ENCODE assay signal across 9 cellular contexts in the genomic region with DNA sequence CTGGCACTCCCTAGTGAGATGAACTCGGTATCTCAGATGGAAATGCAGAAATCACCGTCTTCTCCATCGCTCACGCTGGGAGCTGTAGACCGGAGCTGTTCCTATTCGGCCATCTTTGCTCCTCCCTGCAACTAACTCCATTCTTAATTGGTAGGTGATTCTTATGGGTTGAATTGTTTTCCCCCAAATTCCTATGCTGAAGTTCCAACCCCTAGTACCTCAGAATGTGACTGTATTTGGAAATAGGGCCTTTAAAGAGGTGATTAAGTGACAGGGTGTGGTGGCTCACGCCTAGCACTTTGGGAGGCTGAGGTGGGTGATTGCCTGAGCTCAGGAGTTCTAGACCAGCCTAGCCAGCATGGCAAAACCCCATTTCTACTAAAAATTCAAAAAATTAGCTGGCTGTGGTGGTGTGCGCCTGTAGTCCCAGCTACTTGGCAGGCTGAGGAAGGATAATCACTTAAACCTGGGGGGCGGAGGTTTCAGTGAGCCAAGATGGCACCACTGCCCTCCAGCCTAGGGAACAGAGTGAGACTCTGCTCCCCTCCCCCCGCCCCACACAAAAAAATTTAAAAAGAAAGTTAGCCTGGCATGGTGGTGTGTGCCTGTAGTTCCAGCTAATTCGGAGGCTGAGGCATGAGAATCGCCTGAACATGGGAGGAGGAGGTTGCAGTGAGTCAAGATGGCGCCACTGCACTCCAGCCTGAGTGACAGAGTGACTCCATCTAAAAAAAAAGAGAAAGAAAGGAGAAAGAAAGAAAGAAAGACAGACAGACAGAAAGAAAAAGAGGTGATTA. TPM values are rescaled to one million over a fixed set of nuclear protein-coding genes. Genes with fewer than 3 reads are reported as not detected.
A peak's percentile ranks its signal among the peaks of the same experiment; 100 is the strongest.
DNase-seq lines count a peak whose midpoint lies in the region; ATAC-seq and TF ChIP-seq lines count a peak whose summit lies in the region.
"Had no signal": no experiment of that assay in that cellular context is flagged by ENCODE, and none has a peak within 500 bp of the region (broad histone marks: within the 10 kb centered on the region; RNA-seq: fewer than 3 reads in every experiment).

No MANE protein-coding gene starts in this region.

- H3K27me3 ChIP-seq in CD8-positive, alpha-beta T cell (ENCODE audit: insufficient read depth, low read length): no peaks in the 10 kb centered on the region

- H3K4me1 ChIP-seq in CD8-positive, alpha-beta T cell (ENCODE audit: insufficient read depth, low read length): peaks cover 22% of the 10 kb centered on the region

- H3K4me3 ChIP-seq in CD8-positive, alpha-beta T cell (ENCODE audit: low read depth, low read length): peak overlapping the region; percentile 39

- no peaks in the 10 kb centered on the region for H3K27me3 Mint-ChIP-seq in CD8-positive, alpha-beta T cell (ENCODE audit: low read depth)
- no peaks in the 10 kb centered on the region for H3K27me3 Mint-ChIP-seq in dendritic cell treated with granulocyte-macrophage colony-stimulating factor and Interleukin-4, amounts not matched to agents 40 ng/mL and 50 ng/mL, for 4 days
- H3K27me3 Mint-ChIP-seq in naive B cell: peaks cover 6 to 18% (median 12%) of the 10 kb centered on the region in 3 donors

- ATAC-seq in CD8-positive, alpha-beta T cell: peak; percentile 48
- ATAC-seq in naive B cell (ENCODE audit: low read depth in 2 of 2) (no peak), GM21717 (IDR thresholded peaks at IDR 0.05; ENCODE audit: unreplicated experiment) (no peak), HG03196 (IDR thresholded peaks at IDR 0.05; ENCODE audit: unreplicated experiment) (no peak)

- H3K4me3 Mint-ChIP-seq in CD8-positive, alpha-beta T cell: no peak overlapping the region
- peak overlapping the region; percentile 69 for H3K4me3 Mint-ChIP-seq in dendritic cell treated with granulocyte-macrophage colony-stimulating factor and Interleukin-4, amounts not matched to agents 40 ng/mL and 50 ng/mL, for 4 days
- peak overlapping the region in 6 of 8 donors; percentile 71 to 92 (median 86) for H3K4me3 Mint-ChIP-seq in naive B cell
- H3K4me3 Mint-ChIP-seq: nephron had no signal

- peaks cover 11% of the 10 kb centered on the region for H3K4me1 Mint-ChIP-seq in CD8-positive, alpha-beta T cell (ENCODE audit: low read depth)
- H3K4me1 Mint-ChIP-seq in dendritic cell treated with granulocyte-macrophage colony-stimulating factor and Interleukin-4, amounts not matched to agents 40 ng/mL and 50 ng/mL, for 4 days (ENCODE audit: low read depth): no peaks in the 10 kb centered on the region
- no peaks in the 10 kb centered on the region for H3K4me1 Mint-ChIP-seq in naive B cell

- DNase-seq in CD8-positive, alpha-beta T cell: no peak
- peak; percentile 21 for DNase-seq in M059J (ENCODE audit: low read depth)
- no peak for DNase-seq in naive B cell
- DNase-seq in NK-92 (lab: John Stamatoyannopoulos, UW; ENCODE audit: unreplicated experiment): no peak
- DNase-seq in NCI-H446 treated with DMSO at 0.1 percent for 48 hours (lab: John Stamatoyannopoulos, UW): no peak

- peak overlapping the region; percentile 20 for H3K27ac ChIP-seq in CD8-positive, alpha-beta T cell (ENCODE audit: low read depth, low read length)

- peaks cover 2% of the 10 kb centered on the region for H3K36me3 Mint-ChIP-seq in CD8-positive, alpha-beta T cell
- no peaks in the 10 kb centered on the region for H3K36me3 Mint-ChIP-seq in dendritic cell treated with granulocyte-macrophage colony-stimulating factor and Interleukin-4, amounts not matched to agents 40 ng/mL and 50 ng/mL, for 4 days (ENCODE audit: low read depth)
- peaks cover 0 to 5% of the 10 kb centered on the region in 2 donors for H3K36me3 Mint-ChIP-seq in naive B cell

- CTCF ChIA-PET in CD8-positive, alpha-beta T cell (lab: Charles Lee): interaction anchor here (1.3 kb wide), 1 partner anchor 36 kb away, joined by 3 read pairs; a partner anchor contains a TSS

- TF ChIP-seq CTCF in CD8-positive, alpha-beta T cell (IDR thresholded peaks at IDR 0.05): no peak

- H3K9me3 ChIP-seq in CD8-positive, alpha-beta T cell (ENCODE audit: low read length): no peaks in the 10 kb centered on the region

- intact Hi-C loops in CD8-positive, alpha-beta T cell (cut with DNase I, micrococcal nuclease): no loop called here
- intact Hi-C loops in dendritic cell treated with granulocyte-macrophage colony-stimulating factor and Interleukin-4, amounts not matched to agents 40 ng/mL and 50 ng/mL, for 4 days (cut with micrococcal nuclease): no loop called here

- H3K36me3 ChIP-seq in CD8-positive, alpha-beta T cell (ENCODE audit: insufficient read depth, low read length): no peaks in the 10 kb centered on the region

- POLR2A ChIA-PET in CD8-positive, alpha-beta T cell (lab: Charles Lee): interaction anchor here (1.4 to 2.0 kb wide), 2 partner anchors 25 to 36 kb away, joined by 5 to 8 read pairs; a partner anchor contains a TSS

- no peaks in the 10 kb centered on the region for H3K9me3 Mint-ChIP-seq in CD8-positive, alpha-beta T cell
- no peaks in the 10 kb centered on the region for H3K9me3 Mint-ChIP-seq in dendritic cell treated with granulocyte-macrophage colony-stimulating factor and Interleukin-4, amounts not matched to agents 40 ng/mL and 50 ng/mL, for 4 days
- H3K9me3 Mint-ChIP-seq in naive B cell: no peaks in the 10 kb centered on the region

- peak overlapping the region; percentile 85 for H3K27ac Mint-ChIP-seq in CD8-positive, alpha-beta T cell
- no peak overlapping the region for H3K27ac Mint-ChIP-seq in dendritic cell treated with granulocyte-macrophage colony-stimulating factor and Interleukin-4, amounts not matched to agents 40 ng/mL and 50 ng/mL, for 4 days
- H3K27ac Mint-ChIP-seq in naive B cell: no peak overlapping the region

RNA-seq across cellular contexts. Expression of a gene that starts 25.2 kb away (rescaled TPM):
- 1 to 10 TPM; 7.1 to 9.8 TPM for total RNA-seq in CD8-positive, alpha-beta T cell
- 36.2 and 39.6 TPM in 2 replicates for total RNA-seq in M059J (2014; rRNA removed; shearing (Covaris generic))
- 1 to 10 TPM; 3.0 to 9.2 (median 5.5) TPM for polyA plus RNA-seq in naive B cell (ENCODE audit: low read depth in 6 of 6)

RNA-seq across cellular contexts. Expression of a gene that starts 36.6 kb away (rescaled TPM):
- 10 to 100 TPM; 40.3 to 44.5 TPM for total RNA-seq in CD8-positive, alpha-beta T cell
- total RNA-seq in M059J (2014; rRNA removed; shearing (Covaris generic)): 13.8 and 18.1 TPM in 2 replicates
- polyA plus RNA-seq in naive B cell (ENCODE audit: low read depth in 6 of 6): 10 to 100 TPM in 1 of 6 donors, 1 to 10 TPM in 5; 3.2 to 11.6 (median 5.7) TPM
